ENCODE assay signal across 1 cellular context in genomic region chr5:115842952-115843351, GRCh38.
TF ChIP-seq lines count a peak whose summit lies in the region.

No MANE protein-coding gene starts in this region.

TF ChIP-seq in K562, 482 proteins besides CTCF, POLR2A, EP300 and RAD21 (continued from another document):
- no peak for TF ChIP-seq PBX2 (CRISPR knock-in tag; IDR thresholded peaks at IDR 0.05; ENCODE audit: low read depth)
- no peak for TF ChIP-seq PBX2 (tag; conservative IDR thresholded peaks at IDR 0.05; ENCODE audit: low read depth)
- no peak for TF ChIP-seq TAF7 (tag; IDR thresholded peaks at IDR 0.05)
- TF ChIP-seq PCBP2 (IDR thresholded peaks at IDR 0.05; ENCODE audit: low read depth, low read length, poor library complexity, severe bottlenecking): no peak
- TF ChIP-seq ZNF436 (CRISPR knock-in tag; IDR thresholded peaks at IDR 0.05): no peak
- TF ChIP-seq ZNF311 (CRISPR knock-in tag; IDR thresholded peaks at IDR 0.05): no peak
- no peak for TF ChIP-seq POLR3G (IDR thresholded peaks at IDR 0.05; ENCODE audit: extremely low read depth, insufficient read length, insufficient replicate concordance)
- no peak for TF ChIP-seq CBX3 (IDR thresholded peaks at IDR 0.05; ENCODE audit: borderline replicate concordance in 1 of 2, low read length in 2 of 2)
- no peak for TF ChIP-seq CTCFL (IDR thresholded peaks at IDR 0.05; ENCODE audit: borderline replicate concordance, insufficient read depth, low read depth, low read length, poor library complexity, severe bottlenecking)
- TF ChIP-seq MAZ (CRISPR knock-in tag; conservative IDR thresholded peaks at IDR 0.05 in 1 of 2, IDR thresholded peaks at IDR 0.05 in 1 of 2): 0 out of 4 replicates have a peak, but pooled peaks of 1 of the 2 experiments have one; percentile 19
- no peak for TF ChIP-seq C11orf30 (IDR thresholded peaks at IDR 0.05; ENCODE audit: low read depth)
TF ChIP-seq in K562: peak in this region for 2.
